Comparison of ENCODE assay signal across 8 cellular contexts in the genomic region with DNA sequence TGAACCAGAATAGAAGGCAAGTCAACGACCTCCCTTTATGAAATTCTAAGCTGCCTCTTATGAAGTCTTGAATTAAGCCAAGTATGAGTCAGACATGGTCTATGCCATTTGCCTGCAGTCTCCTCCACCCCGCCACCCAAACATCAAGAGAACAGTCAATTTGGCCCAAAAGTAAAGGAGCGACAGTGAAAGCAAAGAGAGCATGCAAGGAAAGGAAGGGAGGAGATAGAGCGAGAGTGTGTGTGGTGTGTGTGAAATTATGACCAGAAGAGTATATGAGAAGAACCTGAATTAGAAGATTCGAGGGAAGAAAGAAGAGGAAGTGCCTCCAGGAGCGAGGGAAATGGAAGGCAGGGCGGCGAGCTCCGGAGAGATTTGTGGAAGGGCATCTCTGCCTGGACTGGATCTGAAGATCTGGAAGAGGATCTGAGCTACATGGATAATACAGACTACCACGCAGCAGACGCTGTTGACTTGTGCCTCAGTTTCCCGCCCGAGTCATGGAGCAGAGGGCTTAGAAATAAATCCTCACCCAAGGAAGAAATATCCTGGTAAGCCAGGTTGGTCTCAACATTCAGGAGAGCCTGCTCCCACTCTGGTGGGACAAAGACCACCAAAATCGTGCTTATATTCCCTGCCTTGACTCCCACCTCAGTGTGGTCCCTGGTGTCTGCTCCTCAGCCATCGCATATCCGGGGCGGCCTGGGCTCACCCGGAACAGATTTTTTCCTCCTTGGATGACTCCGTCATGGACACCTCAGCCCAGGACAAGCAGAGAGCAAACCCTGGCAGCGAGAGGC. TPM values are rescaled to one million over a fixed set of nuclear protein-coding genes. Genes with fewer than 3 reads are reported as not detected.
A peak's percentile ranks its signal among the peaks of the same experiment; 100 is the strongest.
DNase-seq lines count a peak whose midpoint lies in the region; ATAC-seq, FAIRE-seq and TF ChIP-seq lines count a peak whose summit lies in the region.

No MANE protein-coding gene starts in this region.

- intact Hi-C loops in activated T-helper 1 cell treated with anti-CD3 and anti-CD28 coated beads, Interleukin-12 subunit alpha, Interleukin-12 subunit beta, Interleukin-2, Interleukin-4 antibody, amounts not matched to agents 30 ng/mL and 10 ng/mL and 1 ng/mL, durations not matched to agents 14 hours and 24 hours and 36 hours (cut with micrococcal nuclease): loop anchor here (1.0 to 10.0 kb wide), 4 partner anchors 26 to 1949 kb away; a partner anchor contains a TSS
- intact Hi-C loops in heart right ventricle (cut with DNase I): loop anchor here in 2 of 10 donors (5.0 kb wide), 2 partner anchors 79 to 264 kb away; a partner anchor contains a TSS

- peaks cover 5 to 38% (median 27%) of the 10 kb centered on the region in 9 donors for H3K4me1 ChIP-seq in heart right ventricle

- peaks cover 24% of the 10 kb centered on the region for H3K36me3 Mint-ChIP-seq in activated T-helper 1 cell treated with anti-CD3 and anti-CD28 coated beads, Interleukin-12 subunit alpha, Interleukin-12 subunit beta, Interleukin-2, Interleukin-4 antibody, amounts not matched to agents 30 ng/mL and 10 ng/mL and 1 ng/mL, durations not matched to agents 14 hours and 24 hours and 36 hours (ENCODE audit: low read depth)

- H3K36me3 ChIP-seq in KOPT-K1 (ENCODE audit: insufficient read depth, low read length) (peaks cover 53% of the 10 kb centered on the region), heart right ventricle (peaks cover 0 to 52% (median 14%) of the 10 kb centered on the region in 9 donors)

- DNase-seq in DMS53 (lab: John Stamatoyannopoulos, UW) (peak; percentile 44), DMS53 treated with DMSO at 0.1 percent for 48 hours (lab: John Stamatoyannopoulos, UW; ENCODE audit: unreplicated experiment) (no peak), heart right ventricle (peak in 1 of 2 donors; percentile 12), retinal pigment epithelial cell (ENCODE audit: low read depth) (no peak), D721Med (ENCODE audit: insufficient read length, low spot score) (no peak)
- no peak for DNase-seq in activated T-helper 1 cell treated with anti-CD3 and anti-CD28 coated beads, Interleukin-12 subunit alpha, Interleukin-12 subunit beta, Interleukin-2, Interleukin-4 antibody, amounts not matched to agents 30 ng/mL and 10 ng/mL and 1 ng/mL, durations not matched to agents 14 hours and 24 hours and 36 hours (ENCODE audit: low spot score)
- no peak for DNase-seq in stimulated activated CD4-positive, alpha-beta T cell treated with anti-CD3 and anti-CD28 coated beads, Interleukin-12 subunit alpha, Interleukin-12 subunit beta, amount 100 ng/mL, for 4 hours

- H3K27ac ChIP-seq in KOPT-K1 (ENCODE audit: low read depth, low read length, poor library complexity, severe bottlenecking): peak overlapping the region; percentile 88
- H3K27ac ChIP-seq in heart right ventricle: peak overlapping the region; percentile 85 to 95 (median 90)

- no peaks in the 10 kb centered on the region for H3K9me3 Mint-ChIP-seq in activated T-helper 1 cell treated with anti-CD3 and anti-CD28 coated beads, Interleukin-12 subunit alpha, Interleukin-12 subunit beta, Interleukin-2, Interleukin-4 antibody, amounts not matched to agents 30 ng/mL and 10 ng/mL and 1 ng/mL, durations not matched to agents 14 hours and 24 hours and 36 hours

- FAIRE-seq in D721Med (lab: Jason Lieb, UNC): no peak

- H3K27me3 Mint-ChIP-seq in activated T-helper 1 cell treated with anti-CD3 and anti-CD28 coated beads, Interleukin-12 subunit alpha, Interleukin-12 subunit beta, Interleukin-2, Interleukin-4 antibody, amounts not matched to agents 30 ng/mL and 10 ng/mL and 1 ng/mL, durations not matched to agents 14 hours and 24 hours and 36 hours (ENCODE audit: insufficient read depth): no peaks in the 10 kb centered on the region

- peak overlapping the region; percentile 93 for H3K27ac Mint-ChIP-seq in activated T-helper 1 cell treated with anti-CD3 and anti-CD28 coated beads, Interleukin-12 subunit alpha, Interleukin-12 subunit beta, Interleukin-2, Interleukin-4 antibody, amounts not matched to agents 30 ng/mL and 10 ng/mL and 1 ng/mL, durations not matched to agents 14 hours and 24 hours and 36 hours

- H3K4me3 Mint-ChIP-seq in activated T-helper 1 cell treated with anti-CD3 and anti-CD28 coated beads, Interleukin-12 subunit alpha, Interleukin-12 subunit beta, Interleukin-2, Interleukin-4 antibody, amounts not matched to agents 30 ng/mL and 10 ng/mL and 1 ng/mL, durations not matched to agents 14 hours and 24 hours and 36 hours: peak overlapping the region; percentile 93

- H3K4me1 Mint-ChIP-seq in activated T-helper 1 cell treated with anti-CD3 and anti-CD28 coated beads, Interleukin-12 subunit alpha, Interleukin-12 subunit beta, Interleukin-2, Interleukin-4 antibody, amounts not matched to agents 30 ng/mL and 10 ng/mL and 1 ng/mL, durations not matched to agents 14 hours and 24 hours and 36 hours (ENCODE audit: low read depth): peaks cover 56% of the 10 kb centered on the region

- WGBS in heart right ventricle, 2 donors: 6 to 7% methylated on average over 20 of the region's 20 CpGs

- H3K27me3 ChIP-seq in heart right ventricle: no peaks in the 10 kb centered on the region

- peak in 1 of 9 donors; percentile 23 for TF ChIP-seq CTCF in heart right ventricle (IDR thresholded peaks at IDR 0.05)
- TF ChIP-seq CTCF in retinal pigment epithelial cell (conservative IDR thresholded peaks at IDR 0.05; ENCODE audit: low read depth, low read length): no peak
- TF ChIP-seq CTCF in D721Med (IDR thresholded peaks at IDR 0.05; ENCODE audit: insufficient read depth, missing control alignments): no peak

- no peaks in the 10 kb centered on the region for H3K9me3 ChIP-seq in KOPT-K1 (ENCODE audit: insufficient read depth, low read length, poor library complexity, severe bottlenecking)
- H3K9me3 ChIP-seq in heart right ventricle: no peaks in the 10 kb centered on the region

- H3K4me3 ChIP-seq in heart right ventricle: peak overlapping the region; percentile 60 to 98 (median 78)
- H3K4me3 ChIP-seq in retinal pigment epithelial cell (ENCODE audit: low read length): peak overlapping the region; percentile 96

- ATAC-seq in heart right ventricle: peak in 2 of 8 donors; percentile 14 to 32

RNA-seq across cellular contexts. Expression of a gene that starts 0.5 kb away (rescaled TPM):
- total RNA-seq in activated T-helper 1 cell treated with anti-CD3 and anti-CD28 coated beads, Interleukin-12 subunit alpha, Interleukin-12 subunit beta, Interleukin-2, Interleukin-4 antibody, amounts not matched to agents 30 ng/mL and 10 ng/mL and 1 ng/mL, durations not matched to agents 14 hours and 24 hours and 36 hours: 51.9 and 52.6 TPM in 2 replicates
- total RNA-seq in heart right ventricle: 10 to 100 TPM; 11.0 to 19.3 (median 15.2) TPM
- 10 to 100 TPM; 19.4 to 34.5 TPM for polyA plus RNA-seq in heart right ventricle

RNA-seq across cellular contexts. Expression of a gene that starts 0.8 kb away (rescaled TPM):
- 39.4 and 39.9 TPM in 2 replicates for total RNA-seq in activated T-helper 1 cell treated with anti-CD3 and anti-CD28 coated beads, Interleukin-12 subunit alpha, Interleukin-12 subunit beta, Interleukin-2, Interleukin-4 antibody, amounts not matched to agents 30 ng/mL and 10 ng/mL and 1 ng/mL, durations not matched to agents 14 hours and 24 hours and 36 hours
- 10 to 100 TPM; 15.7 to 24.5 (median 21.1) TPM for total RNA-seq in heart right ventricle
- 1 to 10 TPM; 6.2 to 8.2 TPM for polyA plus RNA-seq in heart right ventricle
